Comparison of ENCODE assay signal across 19 cellular contexts in genomic region chr10:51082857-51083256, GRCh38. TPM values are rescaled to one million over a fixed set of nuclear protein-coding genes. Genes with fewer than 3 reads are reported as not detected.
A peak's percentile ranks its signal among the peaks of the same experiment; 100 is the strongest.
DNase-seq lines count a peak whose midpoint lies in the region; ATAC-seq and TF ChIP-seq lines count a peak whose summit lies in the region.
"Had no signal": no experiment of that assay in that cellular context is flagged by ENCODE, and none has a peak within 500 bp of the region (broad histone marks: within the 10 kb centered on the region; RNA-seq: fewer than 3 reads in every experiment).

No MANE protein-coding gene starts in this region.

- no peaks in the 10 kb centered on the region for H3K27me3 ChIP-seq in HUES6 (ENCODE audit: control insufficient read depth, insufficient read depth, low read length)
- no peaks in the 10 kb centered on the region for H3K27me3 ChIP-seq in iPS-20b (ENCODE audit: insufficient read depth, low read length)
- no peaks in the 10 kb centered on the region for H3K27me3 ChIP-seq in thoracic aorta (replicated peaks; ENCODE audit: insufficient read depth)
- H3K27me3 ChIP-seq: left lung, SJCRH30 had no signal

- peaks cover 36% of the 10 kb centered on the region for H3K4me1 ChIP-seq in HUES6 (ENCODE audit: control insufficient read depth, insufficient read depth, low read length)
- peaks cover 33% of the 10 kb centered on the region for H3K4me1 ChIP-seq in iPS-20b (ENCODE audit: insufficient read depth, low read length)
- H3K4me1 ChIP-seq in thoracic aorta (ENCODE audit: control insufficient read depth in 1 of 2, low read depth in 2 of 2): peaks cover 17 to 90% of the 10 kb centered on the region in 2 donors
- H3K4me1 ChIP-seq: left lung, SJCRH30 had no signal

- DNase-seq in thoracic aorta (ENCODE audit: low spot score) (no peak), AG08396 (ENCODE audit: low spot score) (no peak), NCI-H2171 treated with DMSO at 0.1 percent for 48 hours (lab: John Stamatoyannopoulos, UW) (no peak)
- DNase-seq in activated CD4-positive, alpha-beta T cell treated with anti-CD3 and anti-CD28 coated beads for 4 hours: no peak
- DNase-seq: activated CD4-positive, CD25-positive, alpha-beta regulatory T cell; activated naive CD8-positive, alpha-beta T cell treated with anti-CD3 and anti-CD28 coated beads for 36 hours; HFFc6; left lung; NCI-H69; T-helper 2 cell had no signal

- H3K36me3 ChIP-seq in HUES6 (ENCODE audit: control insufficient read depth, insufficient read depth, low read length): no peaks in the 10 kb centered on the region
- H3K36me3 ChIP-seq in iPS-20b (ENCODE audit: insufficient read depth, low read depth, low read length): no peaks in the 10 kb centered on the region
- H3K36me3 ChIP-seq in thoracic aorta: no peaks in the 10 kb centered on the region
- H3K36me3 ChIP-seq: left lung, SJCRH30 had no signal

- ATAC-seq in GM21367 (IDR thresholded peaks at IDR 0.05; ENCODE audit: unreplicated experiment) (peak; percentile 46), thoracic aorta (ENCODE audit: insufficient number of reproducible peaks, low FRiP score, low read depth) (no peak), GM21515 (IDR thresholded peaks at IDR 0.05; ENCODE audit: unreplicated experiment) (no peak)
- ATAC-seq: left lung had no signal

- 0 out of 2 replicates have a peak overlapping the region, but pooled peaks have one; percentile 4 for H3K4me3 ChIP-seq in HUES6 (ENCODE audit: low read depth, low read length)
- H3K4me3 ChIP-seq in iPS-20b (ENCODE audit: low read length): peak overlapping the region; percentile 28; the same call in 1 of the 2 replicates
- peak overlapping the region; percentile 44 for H3K4me3 ChIP-seq in thoracic aorta
- H3K4me3 ChIP-seq: left lung, SJCRH30 had no signal

- no peak overlapping the region for H3K9ac ChIP-seq in HUES6 (ENCODE audit: low read length)
- peak overlapping the region; percentile 53; the same call in 1 of the 2 replicates for H3K9ac ChIP-seq in iPS-20b (ENCODE audit: low read depth, low read length)

- TF ChIP-seq CTCF in thoracic aorta (IDR thresholded peaks at IDR 0.05): no peak

- no peaks in the 10 kb centered on the region for H3K9me3 ChIP-seq in HUES6 (ENCODE audit: control insufficient read depth, insufficient read depth, low read depth, low read length)
- no peaks in the 10 kb centered on the region for H3K9me3 ChIP-seq in iPS-20b (ENCODE audit: insufficient read depth, low read depth, low read length)
- no peaks in the 10 kb centered on the region for H3K9me3 ChIP-seq in thoracic aorta
- H3K9me3 ChIP-seq: left lung, SJCRH30 had no signal

- H3K27ac ChIP-seq in HUES6 (ENCODE audit: low read depth, low read length) (no peak overlapping the region), iPS-20b (ENCODE audit: low read length) (no peak overlapping the region), thoracic aorta (peak overlapping the region; percentile 50 to 64)
- H3K27ac ChIP-seq: epithelial cell of prostate, left lung, SJCRH30 had no signal

RNA-seq across cellular contexts. Expression of gene PRKG1, which starts 8.6 kb away (rescaled TPM):
- 100 to 1,000 TPM; 145 to 381 TPM for total RNA-seq in thoracic aorta
- total RNA-seq: activated CD8-positive, alpha-beta memory T cell treated with anti-CD3 and anti-CD28 coated beads for 36 hours; activated naive CD8-positive, alpha-beta T cell treated with anti-CD3 and anti-CD28 coated beads for 36 hours; activated T-helper 1 cell treated with anti-CD3 and anti-CD28 coated beads, Interleukin-12 subunit alpha, Interleukin-12 subunit beta, Interleukin-2, Interleukin-4 antibody, amounts not matched to agents 30 ng/mL and 10 ng/mL and 1 ng/mL, durations not matched to agents 14 hours and 24 hours and 36 hours; OCI-LY7 had no signal

Comparison
In these comparisons a context has a peak if more than half of its experiments do, and no peak if none do; other contexts are left out.
1. H3K27ac ChIP-seq: peak in thoracic aorta (2 of 2); none in HUES6 (single experiment) and iPS-20b (single experiment).
2. Peak in every context shown above with its lines, with median percentiles within 50 percentile points of each other: H3K4me3 ChIP-seq.